ENCODE assay signal across 10 cellular contexts in genomic region chr4:48138936-48139335, GRCh38. TPM values are rescaled to one million over a fixed set of nuclear protein-coding genes. Genes with fewer than 3 reads are reported as not detected.
DNase-seq lines count a peak whose midpoint lies in the region; ATAC-seq and TF ChIP-seq lines count a peak whose summit lies in the region.
"Had no signal": no experiment of that assay in that cellular context is flagged by ENCODE, and none has a peak within 500 bp of the region (broad histone marks: within the 10 kb centered on the region; RNA-seq: fewer than 3 reads in every experiment).

No MANE protein-coding gene starts in this region.

- TF ChIP-seq CTCF in A673 (conservative IDR thresholded peaks at IDR 0.05; ENCODE audit: low read depth, low read length), result no peak

- H3K9me3 ChIP-seq in A673 (ENCODE audit: low read depth, low read length, poor library complexity, severe bottlenecking), result no peaks in the 10 kb centered on the region

- no peak overlapping the region for H3K4me3 ChIP-seq in A673 (ENCODE audit: low read depth, low read length, poor library complexity, severe bottlenecking)

- intact Hi-C loops in A673 (cut with micrococcal nuclease; ENCODE audit: unreplicated experiment), result no loop called here

- ATAC-seq in GM18502 (IDR thresholded peaks at IDR 0.05; ENCODE audit: poor library complexity, unreplicated experiment) (peak; percentile 88), GM19467 (IDR thresholded peaks at IDR 0.05; ENCODE audit: unreplicated experiment) (peak; percentile 90), HG03139 (IDR thresholded peaks at IDR 0.05; ENCODE audit: unreplicated experiment) (peak; percentile 84)
- ATAC-seq in activated naive CD8-positive, alpha-beta T cell treated with anti-CD3 and anti-CD28 coated beads, Interleukin-2, amount 10 ng/mL, durations not matched to agents 7 days and 5 days (ENCODE audit: low read depth), result peak; percentile 57

- no peak for DNase-seq in activated naive CD8-positive, alpha-beta T cell treated with anti-CD3 and anti-CD28 coated beads, Interleukin-2, amount 10 ng/mL, durations not matched to agents 7 days and 5 days
- DNase-seq in NCI-H187 (lab: John Stamatoyannopoulos, UW) (no peak), A673 (ENCODE audit: low spot score) (no peak), SKM-1 treated with dmso at 0.1 percent for 144 hours (lab: John Stamatoyannopoulos, UW; ENCODE audit: unreplicated experiment) (no peak), pons (ENCODE audit: low spot score) (no peak)
- DNase-seq: NCI-H1436 had no signal

- H3K36me3 Mint-ChIP-seq in activated naive CD8-positive, alpha-beta T cell treated with anti-CD3 and anti-CD28 coated beads, Interleukin-2, amount 10 ng/mL, durations not matched to agents 7 days and 5 days, result peaks cover 10% of the 10 kb centered on the region

- peaks cover 62% of the 10 kb centered on the region for H3K4me1 Mint-ChIP-seq in activated naive CD8-positive, alpha-beta T cell treated with anti-CD3 and anti-CD28 coated beads, Interleukin-2, amount 10 ng/mL, durations not matched to agents 7 days and 5 days

- H3K4me1 ChIP-seq in A673 (ENCODE audit: insufficient read depth, low read length, poor library complexity, severe bottlenecking), result peaks cover 19% of the 10 kb centered on the region

- H3K36me3 ChIP-seq in A673 (ENCODE audit: insufficient read depth, low read length, poor library complexity, severe bottlenecking), result no peaks in the 10 kb centered on the region

- POLR2A ChIA-PET in activated naive CD8-positive, alpha-beta T cell treated with anti-CD3 and anti-CD28 coated beads, Interleukin-2, amount 10 ng/mL, durations not matched to agents 7 days and 5 days (lab: Charles Lee), result interaction anchor here (0.6 to 4.0 kb wide), 10 partner anchors 10 to 303 kb away, joined by 3 to 196 read pairs (median 4); partner anchors contain the start of genes CNGA1, NFXL1, NIPAL1 and SLAIN2
- POLR2A ChIA-PET in A673 (lab: Charles Lee; ENCODE audit: low non-redundant PET), result no interaction called here

- H3K27ac Mint-ChIP-seq in activated naive CD8-positive, alpha-beta T cell treated with anti-CD3 and anti-CD28 coated beads, Interleukin-2, amount 10 ng/mL, durations not matched to agents 7 days and 5 days, result peak overlapping the region; percentile 99
- H3K27ac Mint-ChIP-seq: dendritic cell treated with granulocyte-macrophage colony-stimulating factor and Interleukin-4, amounts not matched to agents 40 ng/mL and 50 ng/mL, for 4 days had no signal

- BruUV-seq in A673 (replicated peaks; lab: Mats Ljungman, UMichigan), result no TSS peak

- no peak overlapping the region for H3K27ac ChIP-seq in A673 (ENCODE audit: low read depth, low read length, poor library complexity, severe bottlenecking)

- CTCF ChIA-PET in A673 (lab: Charles Lee), result no interaction called here

- no peaks in the 10 kb centered on the region for H3K27me3 ChIP-seq in A673 (replicated peaks; ENCODE audit: insufficient read depth, low read depth, low read length, poor library complexity)

- no peaks in the 10 kb centered on the region for H3K27me3 Mint-ChIP-seq in activated naive CD8-positive, alpha-beta T cell treated with anti-CD3 and anti-CD28 coated beads, Interleukin-2, amount 10 ng/mL, durations not matched to agents 7 days and 5 days
- H3K27me3 Mint-ChIP-seq: dendritic cell treated with granulocyte-macrophage colony-stimulating factor and Interleukin-4, amounts not matched to agents 40 ng/mL and 50 ng/mL, for 4 days had no signal

- H3K9me3 Mint-ChIP-seq in activated naive CD8-positive, alpha-beta T cell treated with anti-CD3 and anti-CD28 coated beads, Interleukin-2, amount 10 ng/mL, durations not matched to agents 7 days and 5 days, result no peaks in the 10 kb centered on the region
- H3K9me3 Mint-ChIP-seq: dendritic cell treated with granulocyte-macrophage colony-stimulating factor and Interleukin-4, amounts not matched to agents 40 ng/mL and 50 ng/mL, for 4 days had no signal

- H3K4me3 Mint-ChIP-seq in activated naive CD8-positive, alpha-beta T cell treated with anti-CD3 and anti-CD28 coated beads, Interleukin-2, amount 10 ng/mL, durations not matched to agents 7 days and 5 days, result peak overlapping the region; percentile 88
- H3K4me3 Mint-ChIP-seq: dendritic cell treated with granulocyte-macrophage colony-stimulating factor and Interleukin-4, amounts not matched to agents 40 ng/mL and 50 ng/mL, for 4 days had no signal

RNA-seq across cellular contexts. Expression of gene TXK, which starts 4.9 kb away (rescaled TPM):
- 10 to 100 TPM; 65.8 to 66.8 TPM for total RNA-seq in activated naive CD8-positive, alpha-beta T cell treated with anti-CD3 and anti-CD28 coated beads, Interleukin-2, amount 10 ng/mL, durations not matched to agents 7 days and 5 days
- 1.4 and 2.0 TPM in 2 replicates for total RNA-seq in A673 (2021)

Comparison
In these comparisons a context has a peak if more than half of its experiments do, and no peak if none do; other contexts are left out.
1. RNA of gene TXK, which starts 4.9 kb away (total RNA-seq): 65.8 to 66.8 TPM in activated naive CD8-positive, alpha-beta T cell treated with anti-CD3 and anti-CD28 coated beads, Interleukin-2, amount 10 ng/mL, durations not matched to agents 7 days and 5 days; 1.4 to 2.0 TPM in A673; every median in the first group is over 10 times any median in the second.
2. Peak in every context shown above with its lines, with median percentiles within 50 percentile points of each other: ATAC-seq.